9 cellular contexts compared by ENCODE assay signal in the genomic region with DNA sequence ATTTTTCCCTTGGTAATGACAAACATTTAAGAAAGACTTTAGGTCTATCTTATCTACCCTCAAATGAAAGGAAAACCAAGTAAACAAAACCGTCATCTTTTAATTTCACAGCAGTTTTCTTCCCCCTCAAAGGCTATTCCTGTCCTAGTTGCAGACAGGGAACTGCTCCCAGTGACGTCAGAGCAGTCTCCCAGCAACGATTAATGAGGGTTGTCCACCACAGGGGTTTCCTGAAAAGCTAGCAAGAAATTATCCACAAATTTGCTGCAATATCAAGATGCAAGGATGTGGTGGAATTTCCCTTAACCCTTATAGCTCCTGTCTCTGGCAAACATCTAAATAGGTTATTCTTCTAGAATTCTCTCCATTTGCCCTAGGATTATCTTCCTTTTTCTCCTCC.
DNase-seq lines count a peak whose midpoint lies in the region; ATAC-seq and TF ChIP-seq lines count a peak whose summit lies in the region.
"Had no signal": no experiment of that assay in that cellular context is flagged by ENCODE, and none has a peak within 500 bp of the region (broad histone marks: within the 10 kb centered on the region; RNA-seq: fewer than 3 reads in every experiment).

No MANE protein-coding gene starts in this region.

- peaks cover 11% of the 10 kb centered on the region; the same call in 1 of the 2 replicates for H3K36me3 Mint-ChIP-seq in HFFc6 (ENCODE audit: low read depth)
- H3K36me3 Mint-ChIP-seq in activated T-cell treated with anti-CD3 and anti-CD28 coated beads, Interleukin-2, amount 50 U/mL, for 72 hours (ENCODE audit: insufficient read depth in 2 of 2), result peaks cover 4 to 15% of the 10 kb centered on the region in 2 donors

- peak overlapping the region in 6 of 8 donors; percentile 1 to 51 (median 26) for H3K27ac ChIP-seq in spleen

- H3K9me3 Mint-ChIP-seq in HFFc6, result no peaks in the 10 kb centered on the region
- peaks cover 2 to 4% of the 10 kb centered on the region in 2 donors for H3K9me3 Mint-ChIP-seq in activated T-cell treated with anti-CD3 and anti-CD28 coated beads, Interleukin-2, amount 50 U/mL, for 72 hours
- H3K9me3 Mint-ChIP-seq: H9 had no signal

- ATAC-seq in HG02981 (IDR thresholded peaks at IDR 0.05; ENCODE audit: unreplicated experiment) (no peak), GM21529 (IDR thresholded peaks at IDR 0.05; ENCODE audit: unreplicated experiment) (no peak)
- ATAC-seq in activated T-cell treated with anti-CD3 and anti-CD28 coated beads, Interleukin-2, amount 50 U/mL, for 72 hours (replicated peaks in 1 of 2), result no peak

- DNase-seq in HFFc6 (peak; percentile 17), astrocyte of the hippocampus (ENCODE audit: low read depth, low spot score) (peak; percentile 75), iPS-NIHi7 (ENCODE audit: extremely low spot score) (peak; percentile 21), spleen (no peak), NCI-H526 treated with DMSO at 0.1 percent for 48 hours (lab: John Stamatoyannopoulos, UW) (no peak)
- DNase-seq in activated T-cell treated with anti-CD3 and anti-CD28 coated beads, Interleukin-2, amount 50 U/mL, for 72 hours, result no peak
- DNase-seq: H9 had no signal

- H3K4me1 Mint-ChIP-seq in HFFc6 (ENCODE audit: low read depth), result peaks cover 12% of the 10 kb centered on the region
- H3K4me1 Mint-ChIP-seq in activated T-cell treated with anti-CD3 and anti-CD28 coated beads, Interleukin-2, amount 50 U/mL, for 72 hours (ENCODE audit: low read depth), result peaks cover 17% of the 10 kb centered on the region

- H3K9me3 ChIP-seq in spleen, result peaks cover 0 to 3% (median 0%) of the 10 kb centered on the region in 8 donors

- H3K27me3 ChIP-seq in spleen (replicated peaks in 1 of 7), result no peaks in the 10 kb centered on the region

- intact Hi-C loops in spleen (cut with DNase I; ENCODE audit: low total_unique reads), result no loop called here

- peak overlapping the region; percentile 64; the same call in 1 of the 2 replicates for H3K27ac Mint-ChIP-seq in HFFc6
- H3K27ac Mint-ChIP-seq in activated T-cell treated with anti-CD3 and anti-CD28 coated beads, Interleukin-2, amount 50 U/mL, for 72 hours, result no peak overlapping the region

- H3K4me3 ChIP-seq in spleen, result no peak overlapping the region

- 14 to 33% (median 27%) methylated on average over 3 of the region's 3 CpGs for WGBS in spleen, 5 donors

- H3K36me3 ChIP-seq in spleen, result peaks cover 0 to 18% (median 1%) of the 10 kb centered on the region in 6 donors

- TF ChIP-seq CTCF in HFFc6 (IDR thresholded peaks at IDR 0.05) (no peak), spleen (IDR thresholded peaks at IDR 0.05 in 8 of 11, conservative IDR thresholded peaks at IDR 0.05 in 3 of 11) (no peak)

- peaks cover 8 to 36% (median 18%) of the 10 kb centered on the region in 6 donors for H3K4me1 ChIP-seq in spleen

- no peak for TF ChIP-seq POLR2A in spleen (IDR thresholded peaks at IDR 0.05)

- no peaks in the 10 kb centered on the region for H3K27me3 Mint-ChIP-seq in HFFc6 (ENCODE audit: insufficient read depth)
- no peaks in the 10 kb centered on the region for H3K27me3 Mint-ChIP-seq in activated T-cell treated with anti-CD3 and anti-CD28 coated beads, Interleukin-2, amount 50 U/mL, for 72 hours (ENCODE audit: low read depth)

- no peak overlapping the region for H3K4me3 Mint-ChIP-seq in HFFc6
- no peak overlapping the region for H3K4me3 Mint-ChIP-seq in activated T-cell treated with anti-CD3 and anti-CD28 coated beads, Interleukin-2, amount 50 U/mL, for 72 hours
- H3K4me3 Mint-ChIP-seq: H9 had no signal

Comparison
In these comparisons a context has a peak if more than half of its experiments do, and no peak if none do; other contexts are left out.
1. DNase-seq: peak in HFFc6 (single experiment), astrocyte of the hippocampus (single experiment) and iPS-NIHi7 (single experiment); none in spleen (single experiment), NCI-H526 treated with DMSO at 0.1 percent for 48 hours (single experiment) and activated T-cell treated with anti-CD3 and anti-CD28 coated beads, Interleukin-2, amount 50 U/mL, for 72 hours (0 of 2).